ENCODE assay signal across 26 cellular contexts in the genomic region with DNA sequence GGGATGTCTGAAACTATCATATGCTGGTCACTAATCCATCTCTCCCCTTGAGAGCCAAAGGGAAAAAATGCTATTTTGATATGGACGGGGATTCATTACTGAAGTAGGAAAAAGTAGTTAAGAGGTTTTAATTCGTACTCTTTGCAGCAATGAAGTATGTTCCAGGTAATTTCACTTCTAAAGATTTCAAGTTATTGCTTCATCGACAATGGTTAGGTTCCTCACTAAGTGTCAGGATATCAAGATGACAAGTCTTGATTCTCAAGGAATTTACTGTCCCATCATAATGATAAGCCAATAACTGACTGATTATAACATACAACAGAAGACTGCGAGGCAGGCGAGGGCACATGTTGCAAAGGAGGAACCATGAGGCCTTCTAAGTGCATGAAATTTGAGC.
"Had no signal": no experiment of that assay in that cellular context is flagged by ENCODE, and none has a peak within 500 bp of the region (broad histone marks: within the 10 kb centered on the region; RNA-seq: fewer than 3 reads in every experiment).

No MANE protein-coding gene starts in this region.

- DNase-seq: colonic mucosa; cortex of kidney; effector CD8-positive, alpha-beta T cell; effector memory CD8-positive, alpha-beta T cell; endodermal cell; erythroblast; esophagus squamous epithelium; foreskin fibroblast; foreskin melanocyte; gastrocnemius medialis; glutamatergic neuron; head of caudate nucleus; heart right ventricle; hippocampal formation; kidney glomerular epithelial cell; left lung; left ventricle myocardium superior; lower lobe of right lung; mesendoderm; midbrain; naive thymus-derived CD4-positive, alpha-beta T cell had no signal

- H3K27me3 ChIP-seq: colonic mucosa, esophagus squamous epithelium, gastrocnemius medialis, heart right ventricle, left lung had no signal

- FAIRE-seq: endometrium, islet of Langerhans, keratinocyte had no signal

- H3K9me3 ChIP-seq: colonic mucosa, esophagus squamous epithelium, gastrocnemius medialis, heart right ventricle, left lung, lower lobe of right lung had no signal

- ATAC-seq: effector memory CD8-positive, alpha-beta T cell; esophagus mucosa; gastrocnemius medialis; heart right ventricle; left lung; left ventricle myocardium superior; lower lobe of right lung; naive thymus-derived CD4-positive, alpha-beta T cell had no signal

- H3K4me3 ChIP-seq: colonic mucosa, esophagus squamous epithelium, gastrocnemius medialis, heart right ventricle, left lung, lower lobe of right lung had no signal

- H3K4me1 ChIP-seq: colonic mucosa, esophagus squamous epithelium, gastrocnemius medialis, heart right ventricle, left lung, lower lobe of right lung had no signal

- H3K36me3 ChIP-seq: colonic mucosa, esophagus squamous epithelium, gastrocnemius medialis, heart right ventricle, left lung, lower lobe of right lung had no signal

- H3K27ac ChIP-seq: colonic mucosa, epithelial cell of prostate, esophagus squamous epithelium, gastrocnemius medialis, heart right ventricle, left lung, lower lobe of right lung had no signal
